ENCODE assay signal across 14 cellular contexts in the genomic region with DNA sequence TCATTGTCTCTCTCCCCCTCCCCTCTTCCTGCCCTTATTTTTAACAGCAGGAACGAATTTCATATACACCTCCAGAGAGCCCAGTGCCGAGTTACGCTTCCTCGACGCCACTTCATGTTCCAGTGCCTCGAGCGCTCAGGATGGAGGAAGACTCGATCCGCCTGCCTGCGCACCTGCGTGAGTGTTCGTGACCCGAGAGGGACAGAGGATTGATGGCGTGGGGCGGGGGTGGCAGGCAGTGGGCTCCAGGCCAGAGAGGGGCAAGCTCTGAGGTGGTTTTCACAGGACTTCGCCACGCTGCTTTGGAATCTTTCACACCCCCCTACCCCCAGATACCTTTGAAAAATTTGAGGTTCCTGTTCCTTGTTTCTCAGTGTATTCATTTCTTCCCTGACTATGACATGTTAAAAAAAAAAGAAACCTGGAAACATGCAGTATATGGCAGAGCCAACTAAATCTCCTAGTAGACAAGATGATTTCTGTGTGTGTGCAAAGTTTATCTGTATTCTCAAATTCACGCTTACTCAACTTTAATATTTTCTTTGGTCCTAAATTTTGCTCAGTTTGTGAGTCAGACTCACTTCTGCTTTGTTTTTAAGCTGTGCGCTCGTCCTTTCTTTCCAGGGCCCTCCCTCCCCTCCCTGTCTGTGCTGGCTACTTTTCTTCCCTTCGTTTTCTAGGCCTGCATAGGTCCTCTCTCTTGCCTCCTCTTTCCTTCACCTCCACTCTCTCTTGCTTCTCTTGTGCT.
DNase-seq lines count a peak whose midpoint lies in the region; ATAC-seq and TF ChIP-seq lines count a peak whose summit lies in the region.
"Had no signal": no experiment of that assay in that cellular context is flagged by ENCODE, and none has a peak within 500 bp of the region (broad histone marks: within the 10 kb centered on the region; RNA-seq: fewer than 3 reads in every experiment).

No MANE protein-coding gene starts in this region.

- POLR2A ChIA-PET in activated CD4-positive, alpha-beta T cell treated with anti-CD3 and anti-CD28 coated beads, Interleukin-2, amount 10 ng/mL, durations not matched to agents 7 days and 5 days (lab: Charles Lee), result no interaction called here

- peak overlapping the region; percentile 16 for H3K27ac Mint-ChIP-seq in activated T-cell treated with anti-CD3 and anti-CD28 coated beads, Interleukin-2, amount 50 U/mL, for 24 hours
- H3K27ac Mint-ChIP-seq in activated CD4-positive, alpha-beta T cell treated with anti-CD3 and anti-CD28 coated beads, Interleukin-2, amount 10 ng/mL, durations not matched to agents 7 days and 5 days, result no peak overlapping the region
- H3K27ac Mint-ChIP-seq: natural killer cell treated with Interleukin-12 subunit alpha and Interleukin-12 subunit beta and Interleukin-15 and Interleukin-18, amount 100 ng/mL, for 72 hours had no signal

- H3K9ac ChIP-seq in SU-DHL-6 (ENCODE audit: low read length), result no peak overlapping the region

- H3K4me1 Mint-ChIP-seq in activated T-cell treated with anti-CD3 and anti-CD28 coated beads, Interleukin-2, amount 50 U/mL, for 24 hours (ENCODE audit: low read depth), result peaks cover 20% of the 10 kb centered on the region
- peaks cover 15% of the 10 kb centered on the region for H3K4me1 Mint-ChIP-seq in activated CD4-positive, alpha-beta T cell treated with anti-CD3 and anti-CD28 coated beads, Interleukin-2, amount 10 ng/mL, durations not matched to agents 7 days and 5 days

- no peaks in the 10 kb centered on the region for H3K9me3 ChIP-seq in SU-DHL-6 (ENCODE audit: insufficient read depth, low read length)
- H3K9me3 ChIP-seq in tibial artery, result no peaks in the 10 kb centered on the region
- H3K9me3 ChIP-seq: tibial nerve had no signal

- CTCF ChIA-PET in activated CD4-positive, alpha-beta T cell treated with anti-CD3 and anti-CD28 coated beads, Interleukin-2, amount 10 ng/mL, durations not matched to agents 7 days and 5 days (lab: Charles Lee), result interaction anchor here (0.5 to 1.0 kb wide), 3 partner anchors 13 to 847 kb away, joined by 3 to 4 read pairs (median 3); no protein-coding TSS in a partner anchor

- H3K27ac ChIP-seq in SU-DHL-6 (ENCODE audit: low read depth, low read length) (no peak overlapping the region; the same call in 1 of the 2 replicates), layer of hippocampus (ENCODE audit: low read depth, low read length) (peak overlapping the region; percentile 5), tibial artery (peak overlapping the region; percentile 84)

- no peak overlapping the region for H3K4me3 Mint-ChIP-seq in activated T-cell treated with anti-CD3 and anti-CD28 coated beads, Interleukin-2, amount 50 U/mL, for 24 hours
- no peak overlapping the region for H3K4me3 Mint-ChIP-seq in activated CD4-positive, alpha-beta T cell treated with anti-CD3 and anti-CD28 coated beads, Interleukin-2, amount 10 ng/mL, durations not matched to agents 7 days and 5 days
- H3K4me3 Mint-ChIP-seq: natural killer cell treated with Interleukin-12 subunit alpha and Interleukin-12 subunit beta and Interleukin-15 and Interleukin-18, amount 100 ng/mL, for 72 hours had no signal

- H3K4me2 ChIP-seq in SU-DHL-6 (ENCODE audit: low read depth, low read length, poor library complexity, severe bottlenecking), result peak overlapping the region; percentile 31

- intact Hi-C loops in tibial artery (cut with DNase I; ENCODE audit: low total_unique reads), result no loop called here

- H3F3A ChIP-seq in SU-DHL-6 (ENCODE audit: insufficient read depth), result no peaks in the 10 kb centered on the region

- H3K27me3 ChIP-seq in SU-DHL-6 (ENCODE audit: low read length) (no peaks in the 10 kb centered on the region), layer of hippocampus (ENCODE audit: control insufficient read depth, insufficient read depth, low read length) (no peaks in the 10 kb centered on the region), tibial artery (no peaks in the 10 kb centered on the region)
- H3K27me3 ChIP-seq: tibial nerve had no signal

- H3K36me3 Mint-ChIP-seq in activated T-cell treated with anti-CD3 and anti-CD28 coated beads, Interleukin-2, amount 50 U/mL, for 24 hours (ENCODE audit: low read depth), result peaks cover 72% of the 10 kb centered on the region
- H3K36me3 Mint-ChIP-seq in activated CD4-positive, alpha-beta T cell treated with anti-CD3 and anti-CD28 coated beads, Interleukin-2, amount 10 ng/mL, durations not matched to agents 7 days and 5 days (ENCODE audit: low read depth), result peaks cover 36% of the 10 kb centered on the region

- no peaks in the 10 kb centered on the region for H4K20me1 ChIP-seq in SU-DHL-6 (ENCODE audit: low read depth, low read length)

- H3K9me2 ChIP-seq in SU-DHL-6 (replicated peaks; ENCODE audit: insufficient read depth, low read length), result no peaks in the 10 kb centered on the region

- no peak for ATAC-seq in HG03025 (IDR thresholded peaks at IDR 0.05; ENCODE audit: low FRiP score, unreplicated experiment)
- ATAC-seq: natural killer cell treated with Interleukin-12 subunit alpha and Interleukin-12 subunit beta and Interleukin-15 and Interleukin-18, amount 100 ng/mL, for 72 hours had no signal

- no peaks in the 10 kb centered on the region for H3K27me3 Mint-ChIP-seq in activated T-cell treated with anti-CD3 and anti-CD28 coated beads, Interleukin-2, amount 50 U/mL, for 24 hours
- no peaks in the 10 kb centered on the region for H3K27me3 Mint-ChIP-seq in activated CD4-positive, alpha-beta T cell treated with anti-CD3 and anti-CD28 coated beads, Interleukin-2, amount 10 ng/mL, durations not matched to agents 7 days and 5 days
- H3K27me3 Mint-ChIP-seq: natural killer cell treated with Interleukin-12 subunit alpha and Interleukin-12 subunit beta and Interleukin-15 and Interleukin-18, amount 100 ng/mL, for 72 hours had no signal

- no peak for DNase-seq in activated T-cell treated with anti-CD3 and anti-CD28 coated beads, Interleukin-2, amount 50 U/mL, for 24 hours
- DNase-seq in activated T-cell treated with anti-CD3 and anti-CD28 coated beads, Interleukin-2, amount 50 U/mL, for 48 hours, result no peak
- DNase-seq in tibial artery (no peak), NCI-H2196 (lab: John Stamatoyannopoulos, UW; ENCODE audit: unreplicated experiment) (no peak)
- no peak for DNase-seq in activated CD4-positive, alpha-beta T cell treated with anti-CD3 and anti-CD28 coated beads, Interleukin-2, amount 10 ng/mL, durations not matched to agents 7 days and 5 days
- DNase-seq: amygdala; effector memory CD4-positive, alpha-beta T cell; kidney; SHP77 had no signal

- TF ChIP-seq CTCF in SU-DHL-6 (IDR thresholded peaks at IDR 0.05; ENCODE audit: insufficient read depth, low read length, poor library complexity, severe bottlenecking) (no peak), tibial artery (IDR thresholded peaks at IDR 0.05) (no peak)

- H3K9me3 Mint-ChIP-seq in activated T-cell treated with anti-CD3 and anti-CD28 coated beads, Interleukin-2, amount 50 U/mL, for 24 hours, result no peaks in the 10 kb centered on the region
- no peaks in the 10 kb centered on the region for H3K9me3 Mint-ChIP-seq in activated CD4-positive, alpha-beta T cell treated with anti-CD3 and anti-CD28 coated beads, Interleukin-2, amount 10 ng/mL, durations not matched to agents 7 days and 5 days
- H3K9me3 Mint-ChIP-seq: natural killer cell treated with Interleukin-12 subunit alpha and Interleukin-12 subunit beta and Interleukin-15 and Interleukin-18, amount 100 ng/mL, for 72 hours had no signal

- peaks cover 0 to 93% (median 57%) of the 10 kb centered on the region in 4 donors for H3K4me1 ChIP-seq in tibial artery

- H2AFZ ChIP-seq in SU-DHL-6 (ENCODE audit: low read depth, low read length, severe bottlenecking), result no peak overlapping the region

- H3K36me3 ChIP-seq in SU-DHL-6 (ENCODE audit: low read length), result no peaks in the 10 kb centered on the region
- H3K36me3 ChIP-seq in tibial artery, result peaks cover 0 to 14% (median 0%) of the 10 kb centered on the region in 3 donors

- H3K4me3 ChIP-seq in SU-DHL-6 (ENCODE audit: insufficient read depth, low read length, poor library complexity, severe bottlenecking), result no peak overlapping the region
- no peak overlapping the region for H3K4me3 ChIP-seq in tibial artery
- H3K4me3 ChIP-seq: tibial nerve had no signal

- H3K79me2 ChIP-seq in SU-DHL-6 (ENCODE audit: insufficient read depth, low read length), result no peaks in the 10 kb centered on the region
